In genomic region chr6:296151-297122, GRCh38 we compare ENCODE assay signal across 9 cellular contexts. TPM values are rescaled to one million over a fixed set of nuclear protein-coding genes. Genes with fewer than 3 reads are reported as not detected.
DNase-seq lines count a peak whose midpoint lies in the region; ATAC-seq, FAIRE-seq and TF ChIP-seq lines count a peak whose summit lies in the region.
"Had no signal": no experiment of that assay in that cellular context is flagged by ENCODE, and none has a peak within 500 bp of the region (broad histone marks: within the 10 kb centered on the region; RNA-seq: fewer than 3 reads in every experiment).

No MANE protein-coding gene starts in this region.

- H3K27me3 ChIP-seq in GM12878 (replicated peaks in 1 of 2; ENCODE audit: control insufficient read depth in 2 of 2, insufficient read depth in 2 of 2, low read length in 1 of 2): no peaks in the 10 kb centered on the region

- ATAC-seq in GM18861 (IDR thresholded peaks at IDR 0.05; ENCODE audit: unreplicated experiment) (peak; percentile 33), HG02884 (IDR thresholded peaks at IDR 0.05; ENCODE audit: unreplicated experiment) (peak; percentile 27), GM12878 (peak; percentile 14)

- H3K9ac ChIP-seq in GM12878 (ENCODE audit: control insufficient read depth, insufficient read depth, low read length): peak overlapping the region; percentile 98

- RAD21 ChIA-PET in GM12878 (lab: Charles Lee; ENCODE audit: unreplicated experiment): interaction anchor here (0.8 to 6.4 kb wide), 20 partner anchors 11 to 103 kb away, joined by 3 to 112 read pairs (median 8); partner anchors contain the start of gene IRF4

- no peak for TF ChIP-seq POLR2A in GM12878 (IDR thresholded peaks at IDR 0.05; ENCODE audit: low read depth, low read length)

- H3K4me2 ChIP-seq in GM12878 (ENCODE audit: control insufficient read depth, insufficient read depth): peak overlapping the region; percentile 97

- H3K27ac ChIP-seq in GM12878 (ENCODE audit: control insufficient read depth, insufficient read depth): peak overlapping the region; percentile 100

- H3K9me3 ChIP-seq in GM12878 (replicated peaks; ENCODE audit: control insufficient read depth, insufficient read depth, low read length): no peaks in the 10 kb centered on the region

- peak; percentile 37; the same call in 1 of the 2 replicates for TF ChIP-seq RAD21 in GM12878 (IDR thresholded peaks at IDR 0.05; ENCODE audit: insufficient read depth, low read depth, low read length)

- SMC1A ChIA-PET in GM12878 (lab: Charles Lee; ENCODE audit: uncharacterized antibody, unreplicated experiment): interaction anchor here (0.5 to 7.2 kb wide), 32 partner anchors 8 to 146 kb away, joined by 3 to 221 read pairs (median 4); partner anchors contain the start of gene IRF4

- BruUV-seq in GM12878 (replicated peaks; lab: Mats Ljungman, UMichigan): no TSS peak

- POLR2A ChIA-PET in GM12878 (lab: Charles Lee): interaction anchor here (0.7 to 6.4 kb wide), 24 partner anchors 9 to 103 kb away, joined by 3 to 67 read pairs (median 4); no protein-coding TSS in a partner anchor

- CTCF ChIA-PET in GM12878 (lab: Yijun Ruan, JAX): interaction anchor here (0.7 to 5.7 kb wide), 15 partner anchors 11 to 107 kb away, joined by 3 to 56 read pairs (median 5); no protein-coding TSS in a partner anchor

- intact Hi-C loops in GM12878 (cut with micrococcal nuclease; ENCODE audit: unreplicated experiment): loop anchor here (1.0 to 2.0 kb wide), 2 partner anchors 23 to 94 kb away; partner anchors contain the start of gene IRF4

- H2AFZ ChIP-seq in GM12878 (ENCODE audit: control insufficient read depth, low read depth, low read length): no peak overlapping the region

- in situ Hi-C loops in GM12878 (cut with MboI): no loop called here

- peaks cover 0 to 7% of the 10 kb centered on the region in 2 experiments; a peak in 1 of 4 replicates for H3K36me3 ChIP-seq in GM12878 (ENCODE audit: control insufficient read depth in 2 of 2, insufficient read depth in 2 of 2, low read length in 1 of 2)

- H3K4me1 ChIP-seq in GM12878 (ENCODE audit: control insufficient read depth, insufficient read depth, low read length): peaks cover 57% of the 10 kb centered on the region

- peak in 2 of 3 experiments; percentile 34 to 49; a peak in 3 of 6 replicates for TF ChIP-seq CTCF in GM12878 (IDR thresholded peaks at IDR 0.05 in 2 of 3, conservative IDR thresholded peaks at IDR 0.05 in 1 of 3; ENCODE audit: control insufficient read depth in 2 of 3, extremely low read depth in 1 of 3, insufficient read depth in 1 of 3, low read depth in 3 of 3, low read length in 3 of 3)

- FAIRE-seq in GM12878 (lab: Jason Lieb, UNC): no peak

- WGBS in GM12878 (ENCODE audit: insufficient coverage, insufficient replicate concordance, low lambda C conversion rate, missing lambda C conversion rate): 7% methylated on average over 9 of the region's 9 CpGs

- H4K20me1 ChIP-seq in GM12878 (ENCODE audit: control insufficient read depth, insufficient read depth): no peaks in the 10 kb centered on the region

- peaks cover 100% of the 10 kb centered on the region for H3K79me2 ChIP-seq in GM12878 (ENCODE audit: control insufficient read depth, insufficient read depth, low read length)

- peak; percentile 37 to 70; a peak in 2 of 4 replicates for TF ChIP-seq EP300 in GM12878 (IDR thresholded peaks at IDR 0.05; ENCODE audit: borderline replicate concordance in 1 of 2, control insufficient read depth in 1 of 2, low read depth in 2 of 2, low read length in 2 of 2)

- peak overlapping the region; percentile 63 for H3K4me3 ChIP-seq in GM12878
- H3K4me3 ChIP-seq: lung had no signal

- DNase-seq in GM12878 (ENCODE audit: low read depth, low spot score) (peak; percentile 92), putamen (ENCODE audit: low spot score) (peak; percentile 87), C1 segment of cervical spinal cord (lab: John Stamatoyannopoulos, UW) (no peak), NCI-H1930 (lab: John Stamatoyannopoulos, UW) (no peak), KG1 (lab: John Stamatoyannopoulos, UW) (no peak)
- no peak for DNase-seq in stimulated activated CD4-positive, alpha-beta T cell treated with anti-CD3 and anti-CD28 coated beads, Interleukin-4, amount 100 ng/mL, for 4 hours

TF ChIP-seq in GM12878, 131 proteins besides CTCF, POLR2A, EP300 and RAD21 (continues in another document):
- TF ChIP-seq SREBF2 (IDR thresholded peaks at IDR 0.05; ENCODE audit: low read length): no peak
- TF ChIP-seq CBX5 (IDR thresholded peaks at IDR 0.05; ENCODE audit: low read depth): no peak
- TF ChIP-seq HSF1 (IDR thresholded peaks at IDR 0.05; ENCODE audit: low read depth, low read length): no peak
- TF ChIP-seq FOS (IDR thresholded peaks at IDR 0.05; ENCODE audit: borderline replicate concordance, extremely low read depth, insufficient read length): no peak
- TF ChIP-seq MEF2B (IDR thresholded peaks at IDR 0.05; ENCODE audit: partially characterized antibody, poor library complexity, severe bottlenecking): no peak
- TF ChIP-seq SP1 (IDR thresholded peaks at IDR 0.05; ENCODE audit: low read depth, low read length): no peak
- no peak for TF ChIP-seq MEF2A (IDR thresholded peaks at IDR 0.05; ENCODE audit: insufficient read depth, low read depth, low read length)
- TF ChIP-seq CBFB (IDR thresholded peaks at IDR 0.05; ENCODE audit: low read depth): peak; percentile 77
- no peak for TF ChIP-seq PAX8 (IDR thresholded peaks at IDR 0.05)
- no peak for TF ChIP-seq ZNF687 (IDR thresholded peaks at IDR 0.05)

RNA-seq across cellular contexts. Expression of gene DUSP22, which starts 4.2 kb away (rescaled TPM):
- 632 and 708 TPM in 2 replicates for total RNA-seq in GM12878 (2013; cell fraction: nucleolus; rRNA removed)
- total RNA-seq in GM12878 (2014; rRNA removed): 113 and 123 TPM in 2 replicates
- 80.6 and 83.3 TPM in 2 replicates for total RNA-seq in GM12878 (2014; rRNA removed; fragmentation: Illumina TruSeq; extraction: Trizol)
- total RNA-seq in GM12878 (2021): 125 and 130 TPM in 2 replicates
- polyA plus RNA-seq in GM12878 (2011; ENCODE audit: low read depth): 128 TPM
- 78.9 and 80.1 TPM in 2 replicates for polyA plus RNA-seq in GM12878 (2011; rRNA removed)
- 109 and 115 TPM in 2 replicates for polyA plus RNA-seq in GM12878 (2011; cell fraction: cytosol; rRNA removed)
- 359 and 389 TPM in 2 replicates for polyA plus RNA-seq in GM12878 (2011; cell fraction: nucleus; rRNA removed)
- 121 and 164 TPM in 2 replicates for polyA plus RNA-seq in GM12878 (2012)
- polyA plus RNA-seq in GM12878 (2014; fragmentation: Illumina TruSeq; extraction: Trizol): 87.9 and 101 TPM in 2 replicates
- polyA plus RNA-seq in GM12878 (2014; fragmentation: Nextera tagmentation; extraction: Ambion mirVana): 10 to 100 TPM; 93.4 to 99.7 TPM
- polyA plus RNA-seq in GM12878 (2014; rRNA removed): 138 and 147 TPM in 2 replicates
- 100 to 1,000 TPM; 150 to 156 TPM for polyA plus RNA-seq in GM12878 (2016; fragmentation: Nextera tagmentation; extraction: Ambion mirVana)
- polyA minus RNA-seq in GM12878 (2011; rRNA and poly(A)+ RNA removed): 84.5 and 84.7 TPM in 2 replicates
- polyA minus RNA-seq in GM12878 (2011; cell fraction: cytosol; rRNA and poly(A)+ RNA removed): 15.5 and 16.8 TPM in 2 replicates
- polyA minus RNA-seq in GM12878 (2011; cell fraction: nucleus; rRNA and poly(A)+ RNA removed): 118 and 156 TPM in 2 replicates

Comparison
In these comparisons a context has a peak if more than half of its experiments do, and no peak if none do; other contexts are left out.
1. DNase-seq: peak in GM12878 (single experiment) and putamen (single experiment); none in C1 segment of cervical spinal cord (0 of 14), stimulated activated CD4-positive, alpha-beta T cell treated with anti-CD3 and anti-CD28 coated beads, Interleukin-4, amount 100 ng/mL, for 4 hours (0 of 2), NCI-H1930 (0 of 2) and KG1 (single experiment).
2. Peak in every context shown above with its lines, with median percentiles within 50 percentile points of each other: ATAC-seq.